Comparison of ENCODE assay signal across 1 cellular context in the genomic region with DNA sequence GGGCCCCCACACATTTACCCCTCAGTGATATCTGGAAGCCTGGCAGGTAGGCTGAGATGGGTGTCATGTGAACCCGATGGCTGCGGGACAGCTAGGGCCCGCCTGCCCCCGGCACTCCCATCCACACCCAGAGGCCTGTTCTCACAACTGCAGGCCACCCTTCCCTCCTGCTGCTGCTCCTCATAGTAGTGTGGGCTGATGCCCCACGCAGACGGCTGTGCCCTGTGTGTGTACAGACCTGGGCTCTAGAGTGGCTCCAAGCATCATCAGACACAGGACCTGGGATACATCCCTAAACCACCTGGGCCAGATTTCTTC.
TF ChIP-seq lines count a peak whose summit lies in the region.

No MANE protein-coding gene starts in this region.

TF ChIP-seq in K562, 482 proteins besides CTCF, POLR2A, EP300 and RAD21:
- no peak for TF ChIP-seq ZNF444 (CRISPR knock-in tag; IDR thresholded peaks at IDR 0.05)
- no peak for TF ChIP-seq KLF16 (IDR thresholded peaks at IDR 0.05)
- no peak for TF ChIP-seq ZSCAN32 (CRISPR knock-in tag; IDR thresholded peaks at IDR 0.05)
- TF ChIP-seq, protein P1, sequence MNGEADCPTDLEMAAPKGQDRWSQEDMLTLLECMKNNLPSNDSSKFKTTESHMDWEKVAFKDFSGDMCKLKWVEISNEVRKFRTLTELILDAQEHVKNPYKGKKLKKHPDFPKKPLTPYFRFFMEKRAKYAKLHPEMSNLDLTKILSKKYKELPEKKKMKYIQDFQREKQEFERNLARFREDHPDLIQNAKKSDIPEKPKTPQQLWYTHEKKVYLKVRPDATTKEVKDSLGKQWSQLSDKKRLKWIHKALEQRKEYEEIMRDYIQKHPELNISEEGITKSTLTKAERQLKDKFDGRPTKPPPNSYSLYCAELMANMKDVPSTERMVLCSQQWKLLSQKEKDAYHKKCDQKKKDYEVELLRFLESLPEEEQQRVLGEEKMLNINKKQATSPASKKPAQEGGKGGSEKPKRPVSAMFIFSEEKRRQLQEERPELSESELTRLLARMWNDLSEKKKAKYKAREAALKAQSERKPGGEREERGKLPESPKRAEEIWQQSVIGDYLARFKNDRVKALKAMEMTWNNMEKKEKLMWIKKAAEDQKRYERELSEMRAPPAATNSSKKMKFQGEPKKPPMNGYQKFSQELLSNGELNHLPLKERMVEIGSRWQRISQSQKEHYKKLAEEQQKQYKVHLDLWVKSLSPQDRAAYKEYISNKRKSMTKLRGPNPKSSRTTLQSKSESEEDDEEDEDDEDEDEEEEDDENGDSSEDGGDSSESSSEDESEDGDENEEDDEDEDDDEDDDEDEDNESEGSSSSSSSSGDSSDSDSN (IDR thresholded peaks at IDR 0.05; ENCODE audit: borderline replicate concordance in 1 of 2, low read depth in 2 of 2, low read length in 2 of 2) = no peak
- TF ChIP-seq, protein P2, sequence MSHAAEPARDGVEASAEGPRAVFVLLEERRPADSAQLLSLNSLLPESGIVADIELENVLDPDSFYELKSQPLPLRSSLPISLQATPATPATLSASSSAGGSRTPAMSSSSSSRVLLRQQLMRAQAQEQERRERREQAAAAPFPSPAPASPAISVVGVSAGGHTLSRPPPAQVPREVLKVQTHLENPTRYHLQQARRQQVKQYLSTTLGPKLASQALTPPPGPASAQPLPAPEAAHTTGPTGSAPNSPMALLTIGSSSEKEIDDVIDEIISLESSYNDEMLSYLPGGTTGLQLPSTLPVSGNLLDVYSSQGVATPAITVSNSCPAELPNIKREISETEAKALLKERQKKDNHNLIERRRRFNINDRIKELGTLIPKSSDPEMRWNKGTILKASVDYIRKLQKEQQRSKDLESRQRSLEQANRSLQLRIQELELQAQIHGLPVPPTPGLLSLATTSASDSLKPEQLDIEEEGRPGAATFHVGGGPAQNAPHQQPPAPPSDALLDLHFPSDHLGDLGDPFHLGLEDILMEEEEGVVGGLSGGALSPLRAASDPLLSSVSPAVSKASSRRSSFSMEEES (CRISPR knock-in tag; IDR thresholded peaks at IDR 0.05) = no peak
- TF ChIP-seq ZNF780A (CRISPR knock-in tag; IDR thresholded peaks at IDR 0.05) = no peak
- TF ChIP-seq, protein P3, sequence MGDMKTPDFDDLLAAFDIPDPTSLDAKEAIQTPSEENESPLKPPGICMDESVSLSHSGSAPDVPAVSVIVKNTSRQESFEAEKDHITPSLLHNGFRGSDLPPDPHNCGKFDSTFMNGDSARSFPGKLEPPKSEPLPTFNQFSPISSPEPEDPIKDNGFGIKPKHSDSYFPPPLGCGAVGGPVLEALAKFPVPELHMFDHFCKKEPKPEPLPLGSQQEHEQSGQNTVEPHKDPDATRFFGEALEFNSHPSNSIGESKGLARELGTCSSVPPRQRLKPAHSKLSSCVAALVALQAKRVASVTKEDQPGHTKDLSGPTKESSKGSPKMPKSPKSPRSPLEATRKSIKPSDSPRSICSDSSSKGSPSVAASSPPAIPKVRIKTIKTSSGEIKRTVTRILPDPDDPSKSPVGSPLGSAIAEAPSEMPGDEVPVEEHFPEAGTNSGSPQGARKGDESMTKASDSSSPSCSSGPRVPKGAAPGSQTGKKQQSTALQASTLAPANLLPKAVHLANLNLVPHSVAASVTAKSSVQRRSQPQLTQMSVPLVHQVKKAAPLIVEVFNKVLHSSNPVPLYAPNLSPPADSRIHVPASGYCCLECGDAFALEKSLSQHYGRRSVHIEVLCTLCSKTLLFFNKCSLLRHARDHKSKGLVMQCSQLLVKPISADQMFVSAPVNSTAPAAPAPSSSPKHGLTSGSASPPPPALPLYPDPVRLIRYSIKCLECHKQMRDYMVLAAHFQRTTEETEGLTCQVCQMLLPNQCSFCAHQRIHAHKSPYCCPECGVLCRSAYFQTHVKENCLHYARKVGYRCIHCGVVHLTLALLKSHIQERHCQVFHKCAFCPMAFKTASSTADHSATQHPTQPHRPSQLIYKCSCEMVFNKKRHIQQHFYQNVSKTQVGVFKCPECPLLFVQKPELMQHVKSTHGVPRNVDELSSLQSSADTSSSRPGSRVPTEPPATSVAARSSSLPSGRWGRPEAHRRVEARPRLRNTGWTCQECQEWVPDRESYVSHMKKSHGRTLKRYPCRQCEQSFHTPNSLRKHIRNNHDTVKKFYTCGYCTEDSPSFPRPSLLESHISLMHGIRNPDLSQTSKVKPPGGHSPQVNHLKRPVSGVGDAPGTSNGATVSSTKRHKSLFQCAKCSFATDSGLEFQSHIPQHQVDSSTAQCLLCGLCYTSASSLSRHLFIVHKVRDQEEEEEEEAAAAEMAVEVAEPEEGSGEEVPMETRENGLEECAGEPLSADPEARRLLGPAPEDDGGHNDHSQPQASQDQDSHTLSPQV (IDR thresholded peaks at IDR 0.05) = no peak
- TF ChIP-seq, protein P4, sequence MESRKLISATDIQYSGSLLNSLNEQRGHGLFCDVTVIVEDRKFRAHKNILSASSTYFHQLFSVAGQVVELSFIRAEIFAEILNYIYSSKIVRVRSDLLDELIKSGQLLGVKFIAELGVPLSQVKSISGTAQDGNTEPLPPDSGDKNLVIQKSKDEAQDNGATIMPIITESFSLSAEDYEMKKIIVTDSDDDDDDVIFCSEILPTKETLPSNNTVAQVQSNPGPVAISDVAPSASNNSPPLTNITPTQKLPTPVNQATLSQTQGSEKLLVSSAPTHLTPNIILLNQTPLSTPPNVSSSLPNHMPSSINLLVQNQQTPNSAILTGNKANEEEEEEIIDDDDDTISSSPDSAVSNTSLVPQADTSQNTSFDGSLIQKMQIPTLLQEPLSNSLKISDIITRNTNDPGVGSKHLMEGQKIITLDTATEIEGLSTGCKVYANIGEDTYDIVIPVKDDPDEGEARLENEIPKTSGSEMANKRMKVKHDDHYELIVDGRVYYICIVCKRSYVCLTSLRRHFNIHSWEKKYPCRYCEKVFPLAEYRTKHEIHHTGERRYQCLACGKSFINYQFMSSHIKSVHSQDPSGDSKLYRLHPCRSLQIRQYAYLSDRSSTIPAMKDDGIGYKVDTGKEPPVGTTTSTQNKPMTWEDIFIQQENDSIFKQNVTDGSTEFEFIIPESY (CRISPR knock-in tag; IDR thresholded peaks at IDR 0.05) = no peak
- no peak for TF ChIP-seq GTF2A2 (tag; IDR thresholded peaks at IDR 0.05)
- TF ChIP-seq, protein P5, sequence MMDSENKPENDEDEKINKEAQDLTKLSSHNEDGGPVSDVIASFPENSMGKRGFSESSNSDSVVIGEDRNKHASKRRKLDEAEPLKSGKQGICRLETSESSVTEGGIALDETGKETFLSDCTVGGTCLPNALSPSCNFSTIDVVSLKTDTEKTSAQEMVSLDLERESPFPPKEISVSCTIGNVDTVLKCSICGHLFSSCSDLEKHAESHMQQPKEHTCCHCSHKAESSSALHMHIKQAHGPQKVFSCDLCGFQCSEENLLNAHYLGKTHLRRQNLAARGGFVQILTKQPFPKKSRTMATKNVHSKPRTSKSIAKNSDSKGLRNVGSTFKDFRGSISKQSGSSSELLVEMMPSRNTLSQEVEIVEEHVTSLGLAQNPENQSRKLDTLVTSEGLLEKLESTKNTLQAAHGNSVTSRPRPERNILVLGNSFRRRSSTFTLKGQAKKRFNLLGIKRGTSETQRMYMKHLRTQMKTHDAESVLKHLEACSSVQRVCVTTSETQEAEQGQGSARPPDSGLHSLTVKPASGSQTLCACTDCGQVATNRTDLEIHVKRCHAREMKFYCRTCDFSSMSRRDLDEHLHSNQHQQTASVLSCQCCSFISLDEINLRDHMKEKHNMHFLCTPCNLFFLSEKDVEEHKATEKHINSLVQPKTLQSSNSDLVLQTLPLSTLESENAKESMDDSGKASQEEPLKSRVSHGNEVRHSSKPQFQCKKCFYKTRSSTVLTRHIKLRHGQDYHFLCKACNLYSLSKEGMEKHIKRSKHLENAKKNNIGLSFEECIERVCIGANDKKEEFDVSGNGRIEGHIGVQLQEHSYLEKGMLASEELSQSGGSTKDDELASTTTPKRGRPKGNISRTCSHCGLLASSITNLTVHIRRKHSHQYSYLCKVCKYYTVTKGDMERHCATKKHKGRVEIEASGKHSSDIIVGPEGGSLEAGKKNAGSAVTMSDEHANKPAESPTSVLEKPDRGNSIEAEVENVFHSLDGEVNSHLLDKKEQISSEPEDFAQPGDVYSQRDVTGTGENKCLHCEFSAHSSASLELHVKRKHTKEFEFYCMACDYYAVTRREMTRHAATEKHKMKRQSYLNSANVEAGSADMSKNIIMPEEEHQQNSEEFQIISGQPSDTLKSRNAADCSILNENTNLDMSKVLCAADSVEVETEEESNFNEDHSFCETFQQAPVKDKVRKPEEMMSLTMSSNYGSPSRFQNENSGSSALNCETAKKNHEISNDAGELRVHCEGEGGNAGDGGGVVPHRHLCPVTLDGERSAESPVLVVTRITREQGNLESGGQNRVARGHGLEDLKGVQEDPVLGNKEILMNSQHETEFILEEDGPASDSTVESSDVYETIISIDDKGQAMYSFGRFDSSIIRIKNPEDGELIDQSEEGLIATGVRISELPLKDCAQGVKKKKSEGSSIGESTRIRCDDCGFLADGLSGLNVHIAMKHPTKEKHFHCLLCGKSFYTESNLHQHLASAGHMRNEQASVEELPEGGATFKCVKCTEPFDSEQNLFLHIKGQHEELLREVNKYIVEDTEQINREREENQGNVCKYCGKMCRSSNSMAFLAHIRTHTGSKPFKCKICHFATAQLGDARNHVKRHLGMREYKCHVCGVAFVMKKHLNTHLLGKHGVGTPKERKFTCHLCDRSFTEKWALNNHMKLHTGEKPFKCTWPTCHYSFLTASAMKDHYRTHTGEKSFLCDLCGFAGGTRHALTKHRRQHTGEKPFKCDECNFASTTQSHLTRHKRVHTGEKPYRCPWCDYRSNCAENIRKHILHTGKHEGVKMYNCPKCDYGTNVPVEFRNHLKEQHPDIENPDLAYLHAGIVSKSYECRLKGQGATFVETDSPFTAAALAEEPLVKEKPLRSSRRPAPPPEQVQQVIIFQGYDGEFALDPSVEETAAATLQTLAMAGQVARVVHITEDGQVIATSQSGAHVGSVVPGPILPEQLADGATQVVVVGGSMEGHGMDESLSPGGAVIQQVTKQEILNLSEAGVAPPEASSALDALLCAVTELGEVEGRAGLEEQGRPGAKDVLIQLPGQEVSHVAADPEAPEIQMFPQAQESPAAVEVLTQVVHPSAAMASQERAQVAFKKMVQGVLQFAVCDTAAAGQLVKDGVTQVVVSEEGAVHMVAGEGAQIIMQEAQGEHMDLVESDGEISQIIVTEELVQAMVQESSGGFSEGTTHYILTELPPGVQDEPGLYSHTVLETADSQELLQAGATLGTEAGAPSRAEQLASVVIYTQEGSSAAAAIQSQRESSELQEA (IDR thresholded peaks at IDR 0.05; ENCODE audit: low read depth) = no peak
- TF ChIP-seq RFX5 (IDR thresholded peaks at IDR 0.05; ENCODE audit: low read depth, low read length) = no peak
